In the genomic region with DNA sequence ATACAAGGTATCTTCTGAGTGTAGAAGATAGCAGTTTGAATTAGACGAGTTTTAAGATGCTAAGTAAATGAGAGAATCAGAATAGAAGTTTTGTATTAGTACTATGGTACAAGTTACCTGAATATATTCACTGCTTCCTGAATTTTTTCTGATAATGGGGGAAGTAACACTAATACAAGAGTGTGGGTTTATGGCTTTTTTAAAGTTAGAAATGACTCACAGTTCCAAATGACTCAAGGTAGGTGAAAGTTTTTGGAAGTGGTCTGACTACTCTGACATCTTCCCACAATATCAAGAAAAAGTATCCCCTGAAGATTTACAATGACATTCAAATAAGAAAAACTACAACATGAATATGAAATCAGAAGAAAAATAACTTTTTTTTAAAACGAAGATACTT, we compare ENCODE assay signal across 32 cellular contexts.
"Had no signal": no experiment of that assay in that cellular context is flagged by ENCODE, and none has a peak within 500 bp of the region (broad histone marks: within the 10 kb centered on the region; RNA-seq: fewer than 3 reads in every experiment).

No MANE protein-coding gene starts in this region.

- H3K36me3 Mint-ChIP-seq: activated naive CD4-positive, alpha-beta T cell treated with anti-CD3 and anti-CD28 coated beads, Interleukin-2, amount 50 U/mL, for 24 hours; activated naive CD8-positive, alpha-beta T cell treated with anti-CD3 and anti-CD28 coated beads for 36 hours; brain had no signal

- H3K27ac Mint-ChIP-seq: activated B cell treated with CpG ODN at 0.5 μM for 24 hours; activated CD8-positive, alpha-beta T cell treated with anti-CD3 and anti-CD28 coated beads for 36 hours; activated naive CD4-positive, alpha-beta T cell treated with anti-CD3 and anti-CD28 coated beads for 36 hours; activated naive CD4-positive, alpha-beta T cell treated with anti-CD3 and anti-CD28 coated beads, Interleukin-2, amount 50 U/mL, for 24 hours; activated naive CD8-positive, alpha-beta T cell treated with anti-CD3 and anti-CD28 coated beads for 36 hours; activated naive CD8-positive, alpha-beta T cell treated with anti-CD3 and anti-CD28 coated beads, Interleukin-2, amount 50 U/mL, for 24 hours; activated T-helper 1 cell treated with anti-CD3 and anti-CD28 coated beads, Interleukin-12 subunit alpha, Interleukin-12 subunit beta, Interleukin-2, Interleukin-4 antibody, amounts not matched to agents 30 ng/mL and 10 ng/mL and 1 ng/mL, durations not matched to agents 14 hours and 24 hours and 36 hours; activated T-helper 2 cell treated with anti-CD3 and anti-CD28 coated beads, Interferon-gamma antibody, Interleukin-2, Interleukin-4, amounts not matched to agents 10 μg/mL and 5 μg/mL and 100 μg/mL, durations not matched to agents 14 hours and 24 hours and 36 hours; brain; T-helper 17 cell; T-helper 2 cell treated with Interferon-gamma antibody and Interleukin-4, amounts not matched to agents 5 μg/mL and 100 μg/mL, for 36 hours had no signal

- H3K27me3 ChIP-seq: adrenal gland, breast epithelium, cardiac muscle cell, colonic mucosa, esophagus squamous epithelium had no signal

- H3K4me3 ChIP-seq: adrenal gland, breast epithelium, cardiac muscle cell, colonic mucosa, esophagus squamous epithelium had no signal

- H3K27ac ChIP-seq: adrenal gland, breast epithelium, cardiac muscle cell, colonic mucosa, epithelial cell of prostate, esophagus squamous epithelium, WERI-Rb-1 had no signal

- ATAC-seq: activated CD4-positive, CD25-positive, alpha-beta regulatory T cell treated with anti-CD3 and anti-CD28 coated beads, Interleukin-2, amount 50 U/mL, for 24 hours; activated CD8-positive, alpha-beta T cell treated with anti-CD3 and anti-CD28 coated beads for 36 hours; activated naive CD8-positive, alpha-beta T cell treated with anti-CD3 and anti-CD28 coated beads, Interleukin-2, amount 50 U/mL, for 24 hours; activated T-cell treated with anti-CD3 and anti-CD28 coated beads, Interleukin-2, amount 50 U/mL, for 4 hours; T-helper 17 cell had no signal

- H3K36me3 ChIP-seq: adrenal gland, breast epithelium, cardiac muscle cell, colonic mucosa, esophagus squamous epithelium, WERI-Rb-1 had no signal

- H3K9me3 ChIP-seq: adrenal gland, breast epithelium, colonic mucosa, esophagus squamous epithelium had no signal

- H3K27me3 Mint-ChIP-seq: activated B cell treated with CpG ODN at 0.5 μM for 24 hours; activated CD8-positive, alpha-beta T cell treated with anti-CD3 and anti-CD28 coated beads for 36 hours; activated naive CD4-positive, alpha-beta T cell treated with anti-CD3 and anti-CD28 coated beads, Interleukin-2, amount 50 U/mL, for 24 hours; activated naive CD8-positive, alpha-beta T cell treated with anti-CD3 and anti-CD28 coated beads for 36 hours; activated naive CD8-positive, alpha-beta T cell treated with anti-CD3 and anti-CD28 coated beads, Interleukin-2, amount 50 U/mL, for 24 hours; brain; T-helper 17 cell had no signal

- H3K4me1 ChIP-seq: adrenal gland, breast epithelium, colonic mucosa, esophagus squamous epithelium had no signal

- H3K4me3 Mint-ChIP-seq: activated B cell treated with CpG ODN at 0.5 μM for 24 hours; activated CD8-positive, alpha-beta T cell treated with anti-CD3 and anti-CD28 coated beads for 36 hours; activated naive CD4-positive, alpha-beta T cell treated with anti-CD3 and anti-CD28 coated beads for 36 hours; activated naive CD4-positive, alpha-beta T cell treated with anti-CD3 and anti-CD28 coated beads, Interleukin-2, amount 50 U/mL, for 24 hours; activated naive CD8-positive, alpha-beta T cell treated with anti-CD3 and anti-CD28 coated beads for 36 hours; activated naive CD8-positive, alpha-beta T cell treated with anti-CD3 and anti-CD28 coated beads, Interleukin-2, amount 50 U/mL, for 24 hours; activated T-cell treated with anti-CD3 and anti-CD28 coated beads, Interleukin-2, amount 50 U/mL, for 4 hours; activated T-helper 1 cell treated with anti-CD3 and anti-CD28 coated beads, Interleukin-12 subunit alpha, Interleukin-12 subunit beta, Interleukin-2, Interleukin-4 antibody, amounts not matched to agents 30 ng/mL and 10 ng/mL and 1 ng/mL, durations not matched to agents 14 hours and 24 hours and 36 hours; brain; T-helper 17 cell; T-helper 2 cell treated with Interferon-gamma antibody and Interleukin-4, amounts not matched to agents 5 μg/mL and 100 μg/mL, for 36 hours had no signal

- H3K9me3 Mint-ChIP-seq: activated B cell treated with CpG ODN at 0.5 μM for 24 hours; activated naive CD4-positive, alpha-beta T cell treated with anti-CD3 and anti-CD28 coated beads, Interleukin-2, amount 50 U/mL, for 24 hours had no signal

- DNase-seq: activated B cell treated with CpG ODN at 0.5 μM for 24 hours; activated CD4-positive, alpha-beta T cell treated with anti-CD3 and anti-CD28 coated beads for 48 hours; activated CD4-positive, alpha-beta T cell treated with anti-CD3 and anti-CD28 coated beads, Interleukin-2, amount 50 U/mL, for 1 hour; activated CD4-positive, alpha-beta T cell treated with anti-CD3 and anti-CD28 coated beads, Interleukin-2, amount 50 U/mL, for 48 hours; activated CD8-positive, alpha-beta memory T cell treated with anti-CD3 and anti-CD28 coated beads for 24 hours; activated CD8-positive, alpha-beta T cell treated with anti-CD3 and anti-CD28 coated beads for 36 hours; activated effector memory CD4-positive, alpha-beta T cell treated with anti-CD3 and anti-CD28 coated beads, Interleukin-2, amount 50 U/mL, for 16 hours; activated naive CD4-positive, alpha-beta T cell treated with anti-CD3 and anti-CD28 coated beads for 36 hours; activated naive CD8-positive, alpha-beta T cell treated with anti-CD3 and anti-CD28 coated beads for 36 hours; activated naive CD8-positive, alpha-beta T cell treated with anti-CD3 and anti-CD28 coated beads, Interleukin-2, amount 50 U/mL, for 24 hours; activated T-cell treated with anti-CD3 and anti-CD28 coated beads, Interleukin-2, amount 50 U/mL, for 4 hours; adrenal gland; amygdala; aorta; central memory CD4-positive, alpha-beta T cell; cerebellar nuclear complex; colonic mucosa; effector CD8-positive, alpha-beta T cell; esophagus squamous epithelium; head of caudate nucleus; T-helper 17 cell; T1000; WERI-Rb-1 had no signal

- H3K4me1 Mint-ChIP-seq: activated B cell treated with CpG ODN at 0.5 μM for 24 hours; activated naive CD4-positive, alpha-beta T cell treated with anti-CD3 and anti-CD28 coated beads, Interleukin-2, amount 50 U/mL, for 24 hours; activated naive CD8-positive, alpha-beta T cell treated with anti-CD3 and anti-CD28 coated beads for 36 hours; activated naive CD8-positive, alpha-beta T cell treated with anti-CD3 and anti-CD28 coated beads, Interleukin-2, amount 50 U/mL, for 24 hours; brain; T-helper 17 cell had no signal
